In the genomic region with DNA sequence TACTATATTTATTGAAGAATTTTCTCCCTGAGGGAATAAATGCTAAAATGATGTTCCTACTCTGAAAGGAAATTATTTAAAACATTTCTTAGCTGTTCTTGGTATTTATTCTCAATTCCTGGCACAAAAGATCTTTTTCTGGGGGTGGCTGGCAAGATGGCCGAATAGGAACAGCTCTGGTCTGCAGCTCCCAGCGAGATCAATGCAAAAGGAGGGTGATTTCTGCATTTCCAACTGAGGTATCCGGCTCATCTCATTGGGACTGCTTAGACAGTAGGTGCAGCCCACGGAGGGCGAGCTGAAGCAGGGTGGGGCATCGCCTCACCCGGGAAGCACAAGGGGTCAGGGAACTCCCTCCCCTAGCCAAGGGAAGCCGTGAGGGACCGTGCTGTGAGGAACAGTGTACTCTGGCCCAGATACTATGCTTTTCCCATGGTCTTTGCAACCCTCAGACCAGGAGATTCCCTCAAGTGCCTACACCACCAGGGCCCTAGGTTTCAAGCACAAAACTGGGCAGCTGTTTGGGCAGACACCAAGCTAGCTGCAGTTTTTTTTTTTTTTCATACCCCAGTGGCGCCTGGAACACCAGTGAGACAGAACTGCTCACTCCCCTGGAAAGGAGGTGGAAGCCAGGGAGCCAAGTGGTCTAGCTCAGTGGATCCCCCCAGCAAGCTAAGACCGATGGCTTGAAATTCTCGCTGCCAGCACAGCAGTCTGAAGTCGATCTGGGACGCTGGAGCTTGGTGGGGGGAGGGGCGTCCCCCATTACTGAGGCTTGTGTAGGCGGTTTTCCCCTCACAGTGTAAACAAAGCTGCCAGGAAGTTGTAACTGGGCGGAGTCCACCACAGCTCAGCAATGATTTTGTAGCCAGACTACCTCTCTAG, we compare ENCODE assay signal across 1 cellular context.
TF ChIP-seq lines count a peak whose summit lies in the region.

No MANE protein-coding gene starts in this region.

TF ChIP-seq in HEK293, 187 proteins besides CTCF, POLR2A, EP300 and RAD21 (continued from another document):
- TF ChIP-seq, protein P1, sequence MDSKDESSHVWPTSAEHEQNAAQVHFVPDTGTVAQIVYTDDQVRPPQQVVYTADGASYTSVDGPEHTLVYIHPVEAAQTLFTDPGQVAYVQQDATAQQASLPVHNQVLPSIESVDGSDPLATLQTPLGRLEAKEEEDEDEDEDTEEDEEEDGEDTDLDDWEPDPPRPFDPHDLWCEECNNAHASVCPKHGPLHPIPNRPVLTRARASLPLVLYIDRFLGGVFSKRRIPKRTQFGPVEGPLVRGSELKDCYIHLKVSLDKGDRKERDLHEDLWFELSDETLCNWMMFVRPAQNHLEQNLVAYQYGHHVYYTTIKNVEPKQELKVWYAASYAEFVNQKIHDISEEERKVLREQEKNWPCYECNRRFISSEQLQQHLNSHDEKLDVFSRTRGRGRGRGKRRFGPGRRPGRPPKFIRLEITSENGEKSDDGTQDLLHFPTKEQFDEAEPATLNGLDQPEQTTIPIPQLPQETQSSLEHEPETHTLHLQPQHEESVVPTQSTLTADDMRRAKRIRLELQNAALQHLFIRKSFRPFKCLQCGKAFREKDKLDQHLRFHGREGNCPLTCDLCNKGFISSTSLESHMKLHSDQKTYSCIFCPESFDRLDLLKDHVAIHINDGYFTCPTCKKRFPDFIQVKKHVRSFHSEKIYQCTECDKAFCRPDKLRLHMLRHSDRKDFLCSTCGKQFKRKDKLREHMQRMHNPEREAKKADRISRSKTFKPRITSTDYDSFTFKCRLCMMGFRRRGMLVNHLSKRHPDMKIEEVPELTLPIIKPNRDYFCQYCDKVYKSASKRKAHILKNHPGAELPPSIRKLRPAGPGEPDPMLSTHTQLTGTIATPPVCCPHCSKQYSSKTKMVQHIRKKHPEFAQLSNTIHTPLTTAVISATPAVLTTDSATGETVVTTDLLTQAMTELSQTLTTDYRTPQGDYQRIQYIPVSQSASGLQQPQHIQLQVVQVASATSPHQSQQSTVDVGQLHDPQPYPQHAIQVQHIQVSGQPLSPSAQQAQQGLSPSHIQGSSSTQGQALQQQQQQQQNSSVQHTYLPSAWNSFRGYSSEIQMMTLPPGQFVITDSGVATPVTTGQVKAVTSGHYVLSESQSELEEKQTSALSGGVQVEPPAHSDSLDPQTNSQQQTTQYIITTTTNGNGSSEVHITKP (tag by site-specific recombination; IDR thresholded peaks at IDR 0.05) = peak; percentile 63; the same call in 1 of the 2 replicates
- TF ChIP-seq ZNF677 (tag by site-specific recombination; IDR thresholded peaks at IDR 0.05) = peak; percentile 53; the same call in 1 of the 2 replicates
- peak; percentile 47; the same call in 1 of the 2 replicates for TF ChIP-seq ZNF335 (tag by site-specific recombination; conservative IDR thresholded peaks at IDR 0.05)
